12 cellular contexts compared by ENCODE assay signal in the genomic region with DNA sequence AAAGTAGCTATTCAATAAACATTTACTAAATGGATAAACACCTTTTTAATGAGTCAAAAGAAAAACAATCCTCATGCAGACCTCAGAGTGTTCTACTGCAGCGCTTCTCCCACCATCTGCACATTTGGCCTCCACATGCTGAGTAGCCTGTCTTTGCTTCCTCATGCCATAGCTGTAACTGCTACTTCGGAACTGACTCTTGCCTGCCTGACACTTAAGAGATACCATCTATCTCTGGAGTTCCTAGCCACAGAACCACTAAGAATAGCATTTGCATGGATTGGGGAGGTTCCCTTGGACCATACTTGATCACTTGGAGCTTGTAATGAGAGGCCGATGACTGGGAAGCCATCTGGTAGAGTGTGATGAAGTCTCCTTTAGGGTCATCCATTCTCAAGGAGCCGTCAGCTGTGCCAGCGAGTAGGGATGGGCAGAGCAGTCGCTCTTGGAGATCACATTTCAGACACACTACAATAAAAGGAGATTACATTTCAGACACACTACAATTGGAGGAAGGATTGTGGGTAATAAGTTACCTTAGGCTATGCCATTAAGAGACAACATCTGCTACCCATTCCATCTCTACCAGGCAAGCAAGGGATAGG. TPM values are rescaled to one million over a fixed set of nuclear protein-coding genes. Genes with fewer than 3 reads are reported as not detected.
DNase-seq lines count a peak whose midpoint lies in the region; ATAC-seq and TF ChIP-seq lines count a peak whose summit lies in the region.
"Had no signal": no experiment of that assay in that cellular context is flagged by ENCODE, and none has a peak within 500 bp of the region (broad histone marks: within the 10 kb centered on the region; RNA-seq: fewer than 3 reads in every experiment).

No MANE protein-coding gene starts in this region.

- ATAC-seq in stimulated activated naive B cell treated with anti-CD40 and anti-IgM and Interleukin-4, amounts not matched to agents 10 μg/mL and 1 μg/mL and 100 μg/mL, for 72 hours (replicated peaks) = no peak
- ATAC-seq: naive thymus-derived CD8-positive, alpha-beta T cell had no signal

- peaks cover 6 to 7% of the 10 kb centered on the region in 2 donors for H3K27me3 Mint-ChIP-seq in stimulated activated naive B cell treated with anti-CD40 and anti-IgM and Interleukin-4, amounts not matched to agents 10 μg/mL and 1 μg/mL and 100 μg/mL, for 72 hours
- H3K27me3 Mint-ChIP-seq in activated naive CD4-positive, alpha-beta T cell treated with anti-CD3 and anti-CD28 coated beads, Interleukin-2, amount 10 ng/mL, durations not matched to agents 7 days and 5 days = no peaks in the 10 kb centered on the region

- H3K27ac Mint-ChIP-seq in stimulated activated naive B cell treated with anti-CD40 and anti-IgM and Interleukin-4, amounts not matched to agents 10 μg/mL and 1 μg/mL and 100 μg/mL, for 72 hours = peak overlapping the region; percentile 65
- H3K27ac Mint-ChIP-seq in activated naive CD4-positive, alpha-beta T cell treated with anti-CD3 and anti-CD28 coated beads, Interleukin-2, amount 10 ng/mL, durations not matched to agents 7 days and 5 days = no peak overlapping the region

- H3K4me1 Mint-ChIP-seq in stimulated activated naive B cell treated with anti-CD40 and anti-IgM and Interleukin-4, amounts not matched to agents 10 μg/mL and 1 μg/mL and 100 μg/mL, for 72 hours = peaks cover 33 to 40% of the 10 kb centered on the region in 2 donors
- H3K4me1 Mint-ChIP-seq in activated naive CD4-positive, alpha-beta T cell treated with anti-CD3 and anti-CD28 coated beads, Interleukin-2, amount 10 ng/mL, durations not matched to agents 7 days and 5 days = peaks cover 29% of the 10 kb centered on the region

- no peak overlapping the region for H3K4me3 Mint-ChIP-seq in stimulated activated naive B cell treated with anti-CD40 and anti-IgM and Interleukin-4, amounts not matched to agents 10 μg/mL and 1 μg/mL and 100 μg/mL, for 72 hours
- no peak overlapping the region for H3K4me3 Mint-ChIP-seq in activated naive CD4-positive, alpha-beta T cell treated with anti-CD3 and anti-CD28 coated beads, Interleukin-2, amount 10 ng/mL, durations not matched to agents 7 days and 5 days
- H3K4me3 Mint-ChIP-seq: naive thymus-derived CD8-positive, alpha-beta T cell had no signal

- no peak for TF ChIP-seq CTCF in fibroblast of mammary gland (conservative IDR thresholded peaks at IDR 0.05; ENCODE audit: control insufficient read depth, insufficient read depth, low read depth, low read length)

- H3K9me3 Mint-ChIP-seq in stimulated activated naive B cell treated with anti-CD40 and anti-IgM and Interleukin-4, amounts not matched to agents 10 μg/mL and 1 μg/mL and 100 μg/mL, for 72 hours = no peaks in the 10 kb centered on the region
- H3K9me3 Mint-ChIP-seq in activated naive CD4-positive, alpha-beta T cell treated with anti-CD3 and anti-CD28 coated beads, Interleukin-2, amount 10 ng/mL, durations not matched to agents 7 days and 5 days = no peaks in the 10 kb centered on the region

- H3K36me3 Mint-ChIP-seq in stimulated activated naive B cell treated with anti-CD40 and anti-IgM and Interleukin-4, amounts not matched to agents 10 μg/mL and 1 μg/mL and 100 μg/mL, for 72 hours = no peaks in the 10 kb centered on the region
- H3K36me3 Mint-ChIP-seq in activated naive CD4-positive, alpha-beta T cell treated with anti-CD3 and anti-CD28 coated beads, Interleukin-2, amount 10 ng/mL, durations not matched to agents 7 days and 5 days = peaks cover 4% of the 10 kb centered on the region
- H3K36me3 Mint-ChIP-seq: naive thymus-derived CD8-positive, alpha-beta T cell had no signal

- peak; percentile 38 for DNase-seq in NCI-H748 (lab: John Stamatoyannopoulos, UW; ENCODE audit: unreplicated experiment)
- no peak for DNase-seq in NCI-H748 treated with DMSO at 0.1 percent for 48 hours (lab: John Stamatoyannopoulos, UW)
- DNase-seq in NCI-H2171 (lab: John Stamatoyannopoulos, UW) = peak; percentile 56
- peak; percentile 85 for DNase-seq in fibroblast of mammary gland (ENCODE audit: low read depth)
- no peak for DNase-seq in stimulated activated naive B cell treated with anti-CD40 and anti-IgM and Interleukin-4, amounts not matched to agents 10 μg/mL and 1 μg/mL and 100 μg/mL, for 72 hours
- DNase-seq in ureter (ENCODE audit: low spot score) = no peak
- DNase-seq in CD1c-positive myeloid dendritic cell (ENCODE audit: extremely low spot score) = no peak
- no peak for DNase-seq in activated naive CD4-positive, alpha-beta T cell treated with anti-CD3 and anti-CD28 coated beads, Interleukin-2, amount 10 ng/mL, durations not matched to agents 7 days and 5 days
- DNase-seq: naive thymus-derived CD8-positive, alpha-beta T cell; NCI-H1048; stimulated activated CD4-positive, alpha-beta T cell treated with anti-CD3 and anti-CD28 coated beads, Interleukin-12 subunit alpha, Interleukin-12 subunit beta, amount 100 ng/mL, for 4 hours had no signal

- no peak overlapping the region for H3K4me3 ChIP-seq in fibroblast of mammary gland (ENCODE audit: control insufficient read depth, low read depth, low read length)

- CTCF ChIA-PET in activated naive CD4-positive, alpha-beta T cell treated with anti-CD3 and anti-CD28 coated beads, Interleukin-2, amount 10 ng/mL, durations not matched to agents 7 days and 5 days (lab: Charles Lee) = interaction anchor here (0.5 to 7.5 kb wide), 5 partner anchors 9 to 94 kb away, joined by 3 to 62 read pairs (median 4); partner anchors contain the start of genes CCDC142 and TTC31

RNA-seq across cellular contexts. Expression of gene DOK1, which starts 21.7 kb away (rescaled TPM):
- total RNA-seq in ureter = 11.8 TPM

RNA-seq across cellular contexts. Expression of gene LOXL3, which starts 22.5 kb away (rescaled TPM):
- 6.4 TPM for total RNA-seq in ureter

RNA-seq across cellular contexts. Expression of gene HTRA2, which starts 46.5 kb away (rescaled TPM):
- 22.4 TPM for total RNA-seq in ureter

RNA-seq across cellular contexts. Expression of gene AUP1, which starts 46.7 kb away (rescaled TPM):
- total RNA-seq in ureter = 98.5 TPM

RNA-seq across cellular contexts. Expression of gene DQX1, which starts 50.2 kb away (rescaled TPM):
- total RNA-seq in ureter = 1.4 TPM
- total RNA-seq: A172 had no signal

Comparison
In these comparisons a context has a peak if more than half of its experiments do, and no peak if none do; other contexts are left out.
1. DNase-seq: peak in NCI-H748 (single experiment), NCI-H2171 (single experiment) and fibroblast of mammary gland (single experiment); none in NCI-H748 treated with DMSO at 0.1 percent for 48 hours (single experiment), stimulated activated naive B cell treated with anti-CD40 and anti-IgM and Interleukin-4, amounts not matched to agents 10 μg/mL and 1 μg/mL and 100 μg/mL, for 72 hours (single experiment), ureter (single experiment), CD1c-positive myeloid dendritic cell (single experiment) and activated naive CD4-positive, alpha-beta T cell treated with anti-CD3 and anti-CD28 coated beads, Interleukin-2, amount 10 ng/mL, durations not matched to agents 7 days and 5 days (single experiment).